Comparison of ENCODE assay signal across 10 cellular contexts in the genomic region with DNA sequence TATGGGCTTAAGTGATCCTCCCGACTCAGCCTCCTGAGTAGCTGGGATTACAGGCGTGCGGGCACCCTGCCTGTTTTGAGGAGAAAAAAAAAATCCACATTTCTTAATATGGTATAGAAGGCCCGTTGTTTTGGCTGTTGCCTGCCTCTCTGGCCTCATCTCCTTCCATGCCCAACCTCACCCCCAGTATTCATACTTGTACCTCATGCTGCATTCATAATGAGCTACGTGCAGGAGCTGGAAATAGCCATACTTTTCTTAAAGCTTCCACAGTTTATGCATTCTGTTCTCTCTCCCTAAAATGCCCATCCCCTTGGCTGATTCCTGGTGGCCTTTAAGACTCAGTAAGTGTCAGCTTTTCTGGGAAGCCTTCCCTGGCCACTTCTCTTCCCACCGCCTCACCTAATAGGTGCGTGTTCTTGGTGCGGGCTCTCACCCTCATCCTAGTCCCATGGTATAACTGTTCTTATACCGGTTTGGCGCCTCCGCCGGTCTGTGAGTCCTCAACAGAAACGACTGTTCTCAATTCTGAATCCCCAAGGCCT. TPM values are rescaled to one million over a fixed set of nuclear protein-coding genes. Genes with fewer than 3 reads are reported as not detected.
DNase-seq lines count a peak whose midpoint lies in the region; TF ChIP-seq lines count a peak whose summit lies in the region.
"Had no signal": no experiment of that assay in that cellular context is flagged by ENCODE, and none has a peak within 500 bp of the region (broad histone marks: within the 10 kb centered on the region; RNA-seq: fewer than 3 reads in every experiment).

No MANE protein-coding gene starts in this region.

- peaks cover 23% of the 10 kb centered on the region for H3K79me2 ChIP-seq in mesendoderm (ENCODE audit: control insufficient read depth, insufficient read depth, low read length)
- no peaks in the 10 kb centered on the region for H3K79me2 ChIP-seq in MM.1S (ENCODE audit: low read length)

- DNase-seq in activated naive CD4-positive, alpha-beta T cell treated with anti-CD3 and anti-CD28 coated beads for 36 hours: no peak
- no peak for DNase-seq in activated naive CD4-positive, alpha-beta T cell treated with Interleukin-2 at 50 U/mL for 16 hours
- DNase-seq in activated T-helper 2 cell treated with anti-CD3 and anti-CD28 coated beads, Interferon-gamma antibody, Interleukin-2, Interleukin-4, amounts not matched to agents 10 μg/mL and 5 μg/mL and 100 μg/mL, durations not matched to agents 14 hours and 24 hours and 36 hours (ENCODE audit: low spot score): no peak
- DNase-seq in mesendoderm: peak; percentile 55
- DNase-seq in tibial artery: peak; percentile 55 to 87
- DNase-seq in NCI-H2196 treated with DMSO at 0.1 percent for 48 hours (lab: John Stamatoyannopoulos, UW; ENCODE audit: unreplicated experiment): no peak
- DNase-seq in MM.1S: no peak
- no peak for DNase-seq in stimulated activated CD4-positive, alpha-beta T cell treated with anti-CD3 and anti-CD28 coated beads, Interleukin-15, amount 100 ng/mL, for 24 hours
- DNase-seq: NCI-H187 treated with DMSO at 0.1 percent for 48 hours had no signal

- peaks cover 22% of the 10 kb centered on the region for H3K79me1 ChIP-seq in mesendoderm (ENCODE audit: low read length)

- no peaks in the 10 kb centered on the region for H3K9me2 ChIP-seq in MM.1S (replicated peaks; ENCODE audit: insufficient read depth, low read length)

- H3K18ac ChIP-seq in mesendoderm (ENCODE audit: low read length): no peak overlapping the region

- H3K4me2 ChIP-seq in mesendoderm (ENCODE audit: low read length): no peak overlapping the region
- no peak overlapping the region for H3K4me2 ChIP-seq in MM.1S (ENCODE audit: low read depth, low read length)

- H3K4me3 ChIP-seq in mesendoderm (ENCODE audit: low read length) (no peak overlapping the region), tibial artery (peak overlapping the region; percentile 93 to 94), MM.1S (ENCODE audit: low read length) (no peak overlapping the region)

- CTCF ChIA-PET in activated naive CD4-positive, alpha-beta T cell treated with anti-CD3 and anti-CD28 coated beads for 36 hours (lab: Charles Lee): interaction anchor here (0.7 to 8.4 kb wide), 5 partner anchors 9 to 75 kb away, joined by 3 to 86 read pairs (median 3); a partner anchor contains a TSS

- no peak overlapping the region for H3K27ac Mint-ChIP-seq in activated naive CD4-positive, alpha-beta T cell treated with anti-CD3 and anti-CD28 coated beads for 36 hours
- peak overlapping the region; percentile 3 for H3K27ac Mint-ChIP-seq in activated T-helper 2 cell treated with anti-CD3 and anti-CD28 coated beads, Interferon-gamma antibody, Interleukin-2, Interleukin-4, amounts not matched to agents 10 μg/mL and 5 μg/mL and 100 μg/mL, durations not matched to agents 14 hours and 24 hours and 36 hours

- H3K4me3 Mint-ChIP-seq in activated naive CD4-positive, alpha-beta T cell treated with anti-CD3 and anti-CD28 coated beads for 36 hours: peak overlapping the region; percentile 33
- peak overlapping the region; percentile 79 for H3K4me3 Mint-ChIP-seq in activated T-helper 2 cell treated with anti-CD3 and anti-CD28 coated beads, Interferon-gamma antibody, Interleukin-2, Interleukin-4, amounts not matched to agents 10 μg/mL and 5 μg/mL and 100 μg/mL, durations not matched to agents 14 hours and 24 hours and 36 hours (ENCODE audit: low read depth)

- H4K8ac ChIP-seq in mesendoderm (ENCODE audit: low read depth, low read length): no peak overlapping the region

- intact Hi-C loops in activated naive CD4-positive, alpha-beta T cell treated with anti-CD3 and anti-CD28 coated beads for 36 hours (cut with micrococcal nuclease): loop anchor here (2.0 kb wide), 1 partner anchor 27 kb away; a partner anchor contains a TSS
- intact Hi-C loops in activated T-helper 2 cell treated with anti-CD3 and anti-CD28 coated beads, Interferon-gamma antibody, Interleukin-2, Interleukin-4, amounts not matched to agents 10 μg/mL and 5 μg/mL and 100 μg/mL, durations not matched to agents 14 hours and 24 hours and 36 hours (cut with micrococcal nuclease): loop anchor here (2.0 kb wide), 1 partner anchor 87 kb away; a partner anchor contains a TSS
- intact Hi-C loops in tibial artery (cut with DNase I; ENCODE audit: low total_unique reads): loop anchor here (5.0 kb wide), 1 partner anchor 35 kb away; no protein-coding TSS in a partner anchor

- no peak overlapping the region for H2BK5ac ChIP-seq in mesendoderm (ENCODE audit: low read length)

- H3K36me3 Mint-ChIP-seq in activated naive CD4-positive, alpha-beta T cell treated with anti-CD3 and anti-CD28 coated beads for 36 hours (ENCODE audit: low read depth): peaks cover 6% of the 10 kb centered on the region
- H3K36me3 Mint-ChIP-seq in activated T-helper 2 cell treated with anti-CD3 and anti-CD28 coated beads, Interferon-gamma antibody, Interleukin-2, Interleukin-4, amounts not matched to agents 10 μg/mL and 5 μg/mL and 100 μg/mL, durations not matched to agents 14 hours and 24 hours and 36 hours (ENCODE audit: low read depth): peaks cover 10% of the 10 kb centered on the region

- H2BK15ac ChIP-seq in mesendoderm (replicated peaks; ENCODE audit: low read depth): no peak overlapping the region

- TF ChIP-seq CTCF in tibial artery (IDR thresholded peaks at IDR 0.05) (no peak), MM.1S (IDR thresholded peaks at IDR 0.05; ENCODE audit: low read length) (no peak)

- no peak overlapping the region for H3K4ac ChIP-seq in mesendoderm (ENCODE audit: low read depth, low read length)

- H3K36me3 ChIP-seq in mesendoderm (ENCODE audit: control insufficient read depth, insufficient read depth, low read length): peaks cover 3% of the 10 kb centered on the region
- H3K36me3 ChIP-seq in tibial artery: peaks cover 20 to 33% (median 27%) of the 10 kb centered on the region in 3 donors
- no peaks in the 10 kb centered on the region for H3K36me3 ChIP-seq in MM.1S (replicated peaks; ENCODE audit: insufficient read depth, low read length)

- H3K4me1 ChIP-seq in mesendoderm (ENCODE audit: control insufficient read depth, low read depth, low read length) (peaks cover 10% of the 10 kb centered on the region), tibial artery (peaks cover 0 to 57% (median 27%) of the 10 kb centered on the region in 4 donors), MM.1S (ENCODE audit: low read length) (no peaks in the 10 kb centered on the region)

- H4K5ac ChIP-seq in mesendoderm (ENCODE audit: low read length): no peak overlapping the region

- no CpG with 5 or more reads among the region's 13 CpGs for WGBS in mesendoderm (ENCODE audit: extremely low coverage, insufficient coverage, low lambda C conversion rate)

- no peaks in the 10 kb centered on the region for H3K27me3 Mint-ChIP-seq in activated naive CD4-positive, alpha-beta T cell treated with anti-CD3 and anti-CD28 coated beads for 36 hours (ENCODE audit: low read depth)
- H3K27me3 Mint-ChIP-seq in activated T-helper 2 cell treated with anti-CD3 and anti-CD28 coated beads, Interferon-gamma antibody, Interleukin-2, Interleukin-4, amounts not matched to agents 10 μg/mL and 5 μg/mL and 100 μg/mL, durations not matched to agents 14 hours and 24 hours and 36 hours (ENCODE audit: low read depth): no peaks in the 10 kb centered on the region

- H3K27ac ChIP-seq in mesendoderm (ENCODE audit: low read depth, low read length) (no peak overlapping the region), tibial artery (peak overlapping the region; percentile 96 to 97), MM.1S (ENCODE audit: low read length) (no peak overlapping the region)

- no peaks in the 10 kb centered on the region for H3F3A ChIP-seq in MM.1S (ENCODE audit: insufficient read depth, low read length)

- H3K23ac ChIP-seq in mesendoderm (ENCODE audit: low read length): no peak overlapping the region

- H3K4me1 Mint-ChIP-seq in activated naive CD4-positive, alpha-beta T cell treated with anti-CD3 and anti-CD28 coated beads for 36 hours (ENCODE audit: low read depth): peaks cover 19% of the 10 kb centered on the region
- H3K4me1 Mint-ChIP-seq in activated T-helper 2 cell treated with anti-CD3 and anti-CD28 coated beads, Interferon-gamma antibody, Interleukin-2, Interleukin-4, amounts not matched to agents 10 μg/mL and 5 μg/mL and 100 μg/mL, durations not matched to agents 14 hours and 24 hours and 36 hours (ENCODE audit: low read depth): peaks cover 12% of the 10 kb centered on the region

- no peak overlapping the region for H2AFZ ChIP-seq in MM.1S (ENCODE audit: low read length)

- H3K56ac ChIP-seq in mesendoderm (ENCODE audit: low read length): peak overlapping the region; percentile 93

- no peaks in the 10 kb centered on the region for H3K9me3 Mint-ChIP-seq in activated naive CD4-positive, alpha-beta T cell treated with anti-CD3 and anti-CD28 coated beads for 36 hours
- no peaks in the 10 kb centered on the region for H3K9me3 Mint-ChIP-seq in activated T-helper 2 cell treated with anti-CD3 and anti-CD28 coated beads, Interferon-gamma antibody, Interleukin-2, Interleukin-4, amounts not matched to agents 10 μg/mL and 5 μg/mL and 100 μg/mL, durations not matched to agents 14 hours and 24 hours and 36 hours

- H3K9ac ChIP-seq in mesendoderm (ENCODE audit: low read length) (no peak overlapping the region), MM.1S (ENCODE audit: low read length) (no peak overlapping the region)

- H2AK5ac ChIP-seq in mesendoderm (ENCODE audit: low read length): no peak overlapping the region

- H3K9me3 ChIP-seq in tibial artery (no peaks in the 10 kb centered on the region), MM.1S (replicated peaks; ENCODE audit: insufficient read depth, low read length) (no peaks in the 10 kb centered on the region)

- no peaks in the 10 kb centered on the region for H4K20me1 ChIP-seq in MM.1S (ENCODE audit: insufficient read depth, low read length)

- H3K27me3 ChIP-seq in mesendoderm (ENCODE audit: insufficient read depth, low read length, poor library complexity) (no peaks in the 10 kb centered on the region), tibial artery (no peaks in the 10 kb centered on the region), MM.1S (replicated peaks; ENCODE audit: insufficient read depth, low read length) (0 out of 2 replicates have a peak, but pooled peaks cover 4% of the 10 kb centered on the region)

- no peak overlapping the region for H2BK120ac ChIP-seq in mesendoderm (ENCODE audit: low read depth, low read length)

RNA-seq across cellular contexts. Expression of a gene that starts 2.1 kb away (rescaled TPM):
- total RNA-seq in activated naive CD4-positive, alpha-beta T cell treated with anti-CD3 and anti-CD28 coated beads for 36 hours: 1 to 10 TPM; 4.9 to 6.6 TPM
- 4.1 and 4.6 TPM in 2 replicates for total RNA-seq in activated T-helper 2 cell treated with anti-CD3 and anti-CD28 coated beads, Interferon-gamma antibody, Interleukin-2, Interleukin-4, amounts not matched to agents 10 μg/mL and 5 μg/mL and 100 μg/mL, durations not matched to agents 14 hours and 24 hours and 36 hours
- 243 TPM for polyA plus RNA-seq in mesendoderm (2013, experiment 1 of 2)
- polyA plus RNA-seq in mesendoderm (2013, experiment 2 of 2): 250 TPM

RNA-seq across cellular contexts. Expression of a gene that starts 18.1 kb away (rescaled TPM):
- under 1 TPM; 0.38 to 0.52 TPM for total RNA-seq in activated naive CD4-positive, alpha-beta T cell treated with anti-CD3 and anti-CD28 coated beads for 36 hours
- total RNA-seq in activated T-helper 2 cell treated with anti-CD3 and anti-CD28 coated beads, Interferon-gamma antibody, Interleukin-2, Interleukin-4, amounts not matched to agents 10 μg/mL and 5 μg/mL and 100 μg/mL, durations not matched to agents 14 hours and 24 hours and 36 hours: 0.89 and 1.2 TPM in 2 replicates
- 1.6 TPM for polyA plus RNA-seq in mesendoderm (2013, experiment 1 of 2)
- 1.8 TPM for polyA plus RNA-seq in mesendoderm (2013, experiment 2 of 2)
- total RNA-seq: lung microvascular endothelial cell had no signal

RNA-seq across cellular contexts. Expression of a gene that starts 26.8 kb away (rescaled TPM):
- total RNA-seq in activated naive CD4-positive, alpha-beta T cell treated with anti-CD3 and anti-CD28 coated beads for 36 hours: 10 to 100 TPM; 28.9 to 30.4 TPM
- total RNA-seq in activated T-helper 2 cell treated with anti-CD3 and anti-CD28 coated beads, Interferon-gamma antibody, Interleukin-2, Interleukin-4, amounts not matched to agents 10 μg/mL and 5 μg/mL and 100 μg/mL, durations not matched to agents 14 hours and 24 hours and 36 hours: 11.1 and 12.3 TPM in 2 replicates
- polyA plus RNA-seq in mesendoderm (2013, experiment 1 of 2): 13.9 TPM
- 14.0 TPM for polyA plus RNA-seq in mesendoderm (2013, experiment 2 of 2)

RNA-seq across cellular contexts. Expression of a gene that starts 33.7 kb away (rescaled TPM):
- total RNA-seq in activated naive CD4-positive, alpha-beta T cell treated with anti-CD3 and anti-CD28 coated beads for 36 hours: 1 to 10 TPM; 5.6 to 6.4 TPM
- 23.0 TPM in 2 replicates for total RNA-seq in activated T-helper 2 cell treated with anti-CD3 and anti-CD28 coated beads, Interferon-gamma antibody, Interleukin-2, Interleukin-4, amounts not matched to agents 10 μg/mL and 5 μg/mL and 100 μg/mL, durations not matched to agents 14 hours and 24 hours and 36 hours
- polyA plus RNA-seq in mesendoderm (2013, experiment 1 of 2): 7.8 TPM
- polyA plus RNA-seq in mesendoderm (2013, experiment 2 of 2): 6.8 TPM

RNA-seq across cellular contexts. Expression of a gene that starts 34.0 kb away (rescaled TPM):
- total RNA-seq in activated naive CD4-positive, alpha-beta T cell treated with anti-CD3 and anti-CD28 coated beads for 36 hours: over 10,000 TPM in 1 of 2 experiments, 1,000 to 10,000 TPM in 1; 7,381 to 12,571 TPM
- 5,290 and 6,583 TPM in 2 replicates for total RNA-seq in activated T-helper 2 cell treated with anti-CD3 and anti-CD28 coated beads, Interferon-gamma antibody, Interleukin-2, Interleukin-4, amounts not matched to agents 10 μg/mL and 5 μg/mL and 100 μg/mL, durations not matched to agents 14 hours and 24 hours and 36 hours
- not detected for polyA plus RNA-seq in mesendoderm (2013, experiment 1 of 2)
- polyA plus RNA-seq in mesendoderm (2013, experiment 2 of 2): not detected

Comparison
In these comparisons a context has a peak if more than half of its experiments do, and no peak if none do; other contexts are left out.
1. DNase-seq: peak in mesendoderm (single experiment) and tibial artery (2 of 2); none in activated naive CD4-positive, alpha-beta T cell treated with anti-CD3 and anti-CD28 coated beads for 36 hours (single experiment), activated naive CD4-positive, alpha-beta T cell treated with Interleukin-2 at 50 U/mL for 16 hours (single experiment), activated T-helper 2 cell treated with anti-CD3 and anti-CD28 coated beads, Interferon-gamma antibody, Interleukin-2, Interleukin-4, amounts not matched to agents 10 μg/mL and 5 μg/mL and 100 μg/mL, durations not matched to agents 14 hours and 24 hours and 36 hours (single experiment), NCI-H2196 treated with DMSO at 0.1 percent for 48 hours (single experiment), MM.1S (single experiment) and stimulated activated CD4-positive, alpha-beta T cell treated with anti-CD3 and anti-CD28 coated beads, Interleukin-15, amount 100 ng/mL, for 24 hours (single experiment).
2. H3K27ac ChIP-seq: peak in tibial artery (2 of 2); none in mesendoderm (single experiment) and MM.1S (single experiment).
3. H3K4me3 ChIP-seq: peak in tibial artery (2 of 2); none in mesendoderm (single experiment) and MM.1S (single experiment).